9 cellular contexts compared by ENCODE assay signal in genomic region chr10:123945506-123945905, GRCh38. TPM values are rescaled to one million over a fixed set of nuclear protein-coding genes. Genes with fewer than 3 reads are reported as not detected.
DNase-seq lines count a peak whose midpoint lies in the region; ATAC-seq and TF ChIP-seq lines count a peak whose summit lies in the region.
"Had no signal": no experiment of that assay in that cellular context is flagged by ENCODE, and none has a peak within 500 bp of the region (broad histone marks: within the 10 kb centered on the region; RNA-seq: fewer than 3 reads in every experiment).

No MANE protein-coding gene starts in this region.

- no peak overlapping the region for H3K4me3 ChIP-seq in fibroblast of mammary gland (ENCODE audit: control insufficient read depth, low read depth, low read length)

- DNase-seq in NCI-H82 (lab: John Stamatoyannopoulos, UW) (peak; percentile 25), NCI-H82 treated with DMSO at 0.1 percent for 48 hours (lab: John Stamatoyannopoulos, UW; ENCODE audit: unreplicated experiment) (no peak), NCI-H460 (ENCODE audit: extremely low read depth, low read depth) (peak; percentile 8), fibroblast of mammary gland (ENCODE audit: low read depth) (peak; percentile 76), superior temporal gyrus (ENCODE audit: extremely low spot score) (peak; percentile 30), immature natural killer cell (no peak)
- DNase-seq in stimulated activated effector memory CD8-positive, alpha-beta T cell treated with anti-CD3 and anti-CD28 coated beads, Interleukin-12 subunit alpha, Interleukin-12 subunit beta, amount 100 ng/mL, for 72 hours (ENCODE audit: low spot score in 2 of 2): no peak

- H3K9me3 Mint-ChIP-seq in stimulated activated effector memory CD8-positive, alpha-beta T cell treated with anti-CD3 and anti-CD28 coated beads, Interleukin-12 subunit alpha, Interleukin-12 subunit beta, amount 100 ng/mL, for 72 hours: no peaks in the 10 kb centered on the region
- H3K9me3 Mint-ChIP-seq in immature natural killer cell: no peaks in the 10 kb centered on the region

- no peak overlapping the region for H3K4me3 Mint-ChIP-seq in stimulated activated effector memory CD8-positive, alpha-beta T cell treated with anti-CD3 and anti-CD28 coated beads, Interleukin-12 subunit alpha, Interleukin-12 subunit beta, amount 100 ng/mL, for 72 hours
- H3K4me3 Mint-ChIP-seq in immature natural killer cell: no peak overlapping the region
- H3K4me3 Mint-ChIP-seq: CD14-positive monocyte had no signal

- no peak overlapping the region for H3K27ac Mint-ChIP-seq in stimulated activated effector memory CD8-positive, alpha-beta T cell treated with anti-CD3 and anti-CD28 coated beads, Interleukin-12 subunit alpha, Interleukin-12 subunit beta, amount 100 ng/mL, for 72 hours
- no peak overlapping the region for H3K27ac Mint-ChIP-seq in immature natural killer cell
- H3K27ac Mint-ChIP-seq: CD14-positive monocyte had no signal

- H3K4me1 Mint-ChIP-seq in stimulated activated effector memory CD8-positive, alpha-beta T cell treated with anti-CD3 and anti-CD28 coated beads, Interleukin-12 subunit alpha, Interleukin-12 subunit beta, amount 100 ng/mL, for 72 hours: no peaks in the 10 kb centered on the region
- H3K4me1 Mint-ChIP-seq in immature natural killer cell: peaks cover 0 to 2% of the 10 kb centered on the region in 2 donors
- H3K4me1 Mint-ChIP-seq: CD14-positive monocyte had no signal

- peaks cover 3 to 8% (median 5%) of the 10 kb centered on the region in 3 donors for H3K27me3 Mint-ChIP-seq in immature natural killer cell (ENCODE audit: low read depth in 3 of 3)

- ATAC-seq in stimulated activated effector memory CD8-positive, alpha-beta T cell treated with anti-CD3 and anti-CD28 coated beads, Interleukin-12 subunit alpha, Interleukin-12 subunit beta, amount 100 ng/mL, for 72 hours: no peak
- no peak for ATAC-seq in HG03108 (IDR thresholded peaks at IDR 0.05; ENCODE audit: unreplicated experiment)

- no peaks in the 10 kb centered on the region for H3K36me3 Mint-ChIP-seq in stimulated activated effector memory CD8-positive, alpha-beta T cell treated with anti-CD3 and anti-CD28 coated beads, Interleukin-12 subunit alpha, Interleukin-12 subunit beta, amount 100 ng/mL, for 72 hours
- peaks cover 0 to 4% (median 0%) of the 10 kb centered on the region in 3 donors for H3K36me3 Mint-ChIP-seq in immature natural killer cell
- H3K36me3 Mint-ChIP-seq: CD14-positive monocyte had no signal

- no peak for TF ChIP-seq CTCF in fibroblast of mammary gland (conservative IDR thresholded peaks at IDR 0.05; ENCODE audit: control insufficient read depth, insufficient read depth, low read depth, low read length)

RNA-seq across cellular contexts. Expression of gene CPXM2, which starts 53.9 kb away (rescaled TPM):
- total RNA-seq in NCI-H460 (2014; rRNA removed; shearing (Covaris generic)): 0.02 TPM in 1 of 2 replicates, not detected in the other
- polyA plus RNA-seq in NCI-H460 (2014; cell fraction: nucleus; rRNA removed): not detected in 2 replicates
- not detected for polyA plus RNA-seq in immature natural killer cell
- polyA plus RNA-seq: CD14-positive monocyte had no signal

Comparison
In these comparisons a context has a peak if more than half of its experiments do, and no peak if none do; other contexts are left out.
1. DNase-seq: peak in NCI-H82 (single experiment), NCI-H460 (single experiment), fibroblast of mammary gland (single experiment) and superior temporal gyrus (single experiment); none in NCI-H82 treated with DMSO at 0.1 percent for 48 hours (single experiment), stimulated activated effector memory CD8-positive, alpha-beta T cell treated with anti-CD3 and anti-CD28 coated beads, Interleukin-12 subunit alpha, Interleukin-12 subunit beta, amount 100 ng/mL, for 72 hours (0 of 2) and immature natural killer cell (0 of 3).